In genomic region chr7:138460176-138460648, GRCh38 we compare ENCODE assay signal across 8 cellular contexts. TPM values are rescaled to one million over a fixed set of nuclear protein-coding genes. Genes with fewer than 3 reads are reported as not detected.
DNase-seq lines count a peak whose midpoint lies in the region; ATAC-seq and TF ChIP-seq lines count a peak whose summit lies in the region.

Gene TRIM24 (plus strand): TSS chr7:138460259. CDS start chr7:138460549, 290 bp downstream.

- peaks cover 14% of the 10 kb centered on the region for H3K27me3 Mint-ChIP-seq in CD4-positive, CD25-positive, alpha-beta regulatory T cell

- intact Hi-C loops in Panc1 (cut with micrococcal nuclease; ENCODE audit: unreplicated experiment) = no loop called here
- intact Hi-C loops in tibial artery (cut with DNase I; ENCODE audit: low total_unique reads) = no loop called here

- H3K36me3 Mint-ChIP-seq in CD4-positive, CD25-positive, alpha-beta regulatory T cell = no peaks in the 10 kb centered on the region

- peaks cover 7 to 39% (median 21%) of the 10 kb centered on the region in 4 donors for H3K4me1 Mint-ChIP-seq in CD4-positive, CD25-positive, alpha-beta regulatory T cell

- peak in 1 of 3 donors; percentile 94 for DNase-seq in CD4-positive, CD25-positive, alpha-beta regulatory T cell
- DNase-seq in Panc1 (ENCODE audit: low read depth, low spot score) (no peak), choroid plexus epithelial cell (ENCODE audit: low read depth) (no peak), lung (ENCODE audit: low spot score) (peak; percentile 96), tibial artery (no peak), pons (ENCODE audit: low spot score) (no peak)

- no peaks in the 10 kb centered on the region for H3K36me3 ChIP-seq in CD4-positive, CD25-positive, alpha-beta regulatory T cell (ENCODE audit: control insufficient read depth, insufficient read depth, low read length)
- no peaks in the 10 kb centered on the region; the same call in 1 of the 2 replicates for H3K36me3 ChIP-seq in Panc1 (ENCODE audit: control insufficient read depth, insufficient read depth, low read length)
- H3K36me3 ChIP-seq in lung (ENCODE audit: control insufficient read depth in 2 of 2, insufficient read depth in 2 of 2, low read length in 2 of 2) = no peaks in the 10 kb centered on the region
- H3K36me3 ChIP-seq in tibial artery = no peaks in the 10 kb centered on the region

- no peak for TF ChIP-seq CTCF in Panc1 (IDR thresholded peaks at IDR 0.05)
- TF ChIP-seq CTCF in choroid plexus epithelial cell (conservative IDR thresholded peaks at IDR 0.05; ENCODE audit: low read depth, low read length) = no peak
- TF ChIP-seq CTCF in lung (IDR thresholded peaks at IDR 0.05; ENCODE audit: control extremely low read depth, extremely low read depth) = no peak
- TF ChIP-seq CTCF in tibial artery (IDR thresholded peaks at IDR 0.05) = no peak

- ATAC-seq in CD4-positive, CD25-positive, alpha-beta regulatory T cell (ENCODE audit: low read depth in 2 of 2) = no peak
- peak; percentile 54 for ATAC-seq in GM19043 (IDR thresholded peaks at IDR 0.05; ENCODE audit: low read depth, unreplicated experiment)
- ATAC-seq in HG03139 (IDR thresholded peaks at IDR 0.05; ENCODE audit: unreplicated experiment) = peak; percentile 68
- ATAC-seq in Panc1 = peak; percentile 93; the same call in 1 of the 2 replicates
- no peak for ATAC-seq in lung (ENCODE audit: insufficient read depth, low FRiP score)

- BruUV-seq in Panc1 (replicated peaks; lab: Mats Ljungman, UMichigan) = no TSS peak

- peak within 1 kb of the TSS; percentile 94 to 100 (median 99) for H3K4me3 Mint-ChIP-seq in CD4-positive, CD25-positive, alpha-beta regulatory T cell

- H3K27ac Mint-ChIP-seq in CD4-positive, CD25-positive, alpha-beta regulatory T cell = peak within 1 kb of the TSS; percentile 85 to 94 (median 91)

- H3K27ac ChIP-seq in CD4-positive, CD25-positive, alpha-beta regulatory T cell (ENCODE audit: insufficient read depth, low read length, poor library complexity, severe bottlenecking) = peak within 1 kb of the TSS; percentile 86
- H3K27ac ChIP-seq in Panc1 (ENCODE audit: low read length) (peak within 1 kb of the TSS; percentile 93), lung (ENCODE audit: low read depth in 1 of 2, low read length in 1 of 2) (peak within 1 kb of the TSS; percentile 98 to 100), tibial artery (peak within 1 kb of the TSS; percentile 89 to 91)

- in situ Hi-C loops in Panc1 (cut with HindIII; ENCODE audit: low pct_unique_long_range_greater_than_20kb, low sequenced_read_pairs) = no loop called here

- H3K9me3 Mint-ChIP-seq in CD4-positive, CD25-positive, alpha-beta regulatory T cell = peaks cover 0 to 3% (median 0%) of the 10 kb centered on the region in 7 donors

- WGBS in lung, 2 donors = 0 to 1% methylated on average over 35 to 59 of the region's 59 CpGs

- no peaks in the 10 kb centered on the region for H3K9me3 ChIP-seq in CD4-positive, CD25-positive, alpha-beta regulatory T cell (ENCODE audit: control insufficient read depth in 2 of 2, low read length in 2 of 2)
- H3K9me3 ChIP-seq in Panc1 (ENCODE audit: control insufficient read depth, insufficient read depth, low read depth, low read length) = no peaks in the 10 kb centered on the region
- no peaks in the 10 kb centered on the region for H3K9me3 ChIP-seq in lung (ENCODE audit: control insufficient read depth in 2 of 2, insufficient read depth in 1 of 2, low read length in 1 of 2)
- H3K9me3 ChIP-seq in tibial artery = no peaks in the 10 kb centered on the region

- POLR2A ChIA-PET in Panc1 (lab: Charles Lee) = no interaction called here

- H3K27me3 ChIP-seq in CD4-positive, CD25-positive, alpha-beta regulatory T cell (ENCODE audit: control insufficient read depth, insufficient read depth, low read length) = no peaks in the 10 kb centered on the region
- H3K27me3 ChIP-seq in Panc1 (ENCODE audit: control insufficient read depth, insufficient read depth, low read length) = no peaks in the 10 kb centered on the region
- no peaks in the 10 kb centered on the region for H3K27me3 ChIP-seq in lung (ENCODE audit: control insufficient read depth, insufficient read depth)
- H3K27me3 ChIP-seq in tibial artery = no peaks in the 10 kb centered on the region

- H3K4me1 ChIP-seq in CD4-positive, CD25-positive, alpha-beta regulatory T cell (ENCODE audit: control insufficient read depth, insufficient read depth, low read length, poor library complexity, severe bottlenecking) = peaks cover 22% of the 10 kb centered on the region
- peaks cover 2% of the 10 kb centered on the region; the same call in 1 of the 2 replicates for H3K4me1 ChIP-seq in Panc1 (ENCODE audit: control insufficient read depth, insufficient read depth, low read length)
- H3K4me1 ChIP-seq in lung (ENCODE audit: control insufficient read depth in 2 of 2, insufficient read depth in 2 of 2, low read length in 2 of 2) = peaks cover 3 to 5% of the 10 kb centered on the region in 2 donors
- peaks cover 0 to 11% (median 6%) of the 10 kb centered on the region in 4 donors for H3K4me1 ChIP-seq in tibial artery

- peak within 1 kb of the TSS; percentile 95 for H3K4me3 ChIP-seq in CD4-positive, CD25-positive, alpha-beta regulatory T cell (ENCODE audit: low read depth, low read length)
- H3K4me3 ChIP-seq in Panc1 (ENCODE audit: low read depth in 2 of 2, low read length in 2 of 2) (peak within 1 kb of the TSS; percentile 71 to 96), choroid plexus epithelial cell (ENCODE audit: low read depth, low read length) (peak within 1 kb of the TSS; percentile 81), lung (peak within 1 kb of the TSS; percentile 94), tibial artery (peak within 1 kb of the TSS; percentile 68 to 83)

- CTCF ChIA-PET in Panc1 (lab: Charles Lee) = no interaction called here

RNA-seq across cellular contexts. Expression of gene TRIM24, which starts in this region (rescaled TPM):
- total RNA-seq in CD4-positive, CD25-positive, alpha-beta regulatory T cell = 20.5 TPM
- 1 to 10 TPM; 5.6 to 8.8 (median 7.2) TPM for polyA plus RNA-seq in CD4-positive, CD25-positive, alpha-beta regulatory T cell
- total RNA-seq in Panc1 (2021; ENCODE audit: unreplicated experiment) = 28.4 TPM
- polyA plus RNA-seq in Panc1 (2012; ENCODE audit: insufficient read length) = 17.8 TPM
- 10 to 100 TPM; 20.4 to 33.0 TPM for total RNA-seq in lung
- 10 to 100 TPM in 1 of 2 donors, 1 to 10 TPM in 1; 7.0 to 14.4 TPM for polyA plus RNA-seq in lung

Comparison
In these comparisons a context has a peak if more than half of its experiments do, and no peak if none do; other contexts are left out.
1. ATAC-seq: peak in GM19043 (single experiment), HG03139 (single experiment) and Panc1 (single experiment); none in CD4-positive, CD25-positive, alpha-beta regulatory T cell (0 of 2) and lung (single experiment).
2. Peak in every context shown above with its lines, with median percentiles within 50 percentile points of each other: H3K27ac ChIP-seq and H3K4me3 ChIP-seq.